In genomic region chr17:80224098-80224497, GRCh38 we compare ENCODE assay signal across 15 cellular contexts. TPM values are rescaled to one million over a fixed set of nuclear protein-coding genes. Genes with fewer than 3 reads are reported as not detected.
DNase-seq lines count a peak whose midpoint lies in the region; ATAC-seq, FAIRE-seq and TF ChIP-seq lines count a peak whose summit lies in the region.
"Had no signal": no experiment of that assay in that cellular context is flagged by ENCODE, and none has a peak within 500 bp of the region (broad histone marks: within the 10 kb centered on the region; RNA-seq: fewer than 3 reads in every experiment).

No MANE protein-coding gene starts in this region.

- H3K27ac ChIP-seq in BLaER1: no peak overlapping the region
- H3K27ac ChIP-seq in GM23248: no peak overlapping the region
- H3K27ac ChIP-seq in endodermal cell (ENCODE audit: low read depth, low read length): no peak overlapping the region
- no peak overlapping the region for H3K27ac ChIP-seq in dorsolateral prefrontal cortex
- H3K27ac ChIP-seq: SK-N-MC had no signal

- no peaks in the 10 kb centered on the region for H3K27me3 Mint-ChIP-seq in activated T-helper 17 cell treated with anti-CD3 and anti-CD28 coated beads, Interleukin-2, amount 50 U/mL, for 72 hours
- H3K27me3 Mint-ChIP-seq in naive thymus-derived CD8-positive, alpha-beta T cell: no peaks in the 10 kb centered on the region
- no peaks in the 10 kb centered on the region for H3K27me3 Mint-ChIP-seq in endodermal cell (ENCODE audit: insufficient read depth)

- peaks cover 25% of the 10 kb centered on the region for H4K20me1 ChIP-seq in BLaER1
- H4K20me1 ChIP-seq in GM23248 (ENCODE audit: insufficient read depth): no peaks in the 10 kb centered on the region

- H3K9me3 ChIP-seq in BLaER1 (no peaks in the 10 kb centered on the region), GM23248 (ENCODE audit: low read depth) (no peaks in the 10 kb centered on the region), endodermal cell (ENCODE audit: control insufficient read depth, low read length) (no peaks in the 10 kb centered on the region)
- H3K9me3 ChIP-seq: Caco-2 had no signal

- no peak for TF ChIP-seq POLR2A in GM12891 (IDR thresholded peaks at IDR 0.05; ENCODE audit: low read depth, low read length)

- in situ Hi-C loops in GM23248 (cut with MboI): no loop called here

- DNase-seq in GM12891 (ENCODE audit: insufficient read length, low spot score) (no peak), GM23248 (no peak), endodermal cell (no peak), dorsolateral prefrontal cortex (no peak)
- peak in 1 of 10 donors; percentile 35 for DNase-seq in naive thymus-derived CD8-positive, alpha-beta T cell
- DNase-seq: Caco-2, DMS153, KG1, NCI-H1436 treated with DMSO at 0.1 percent for 48 hours, NCI-H2081, NCI-H774 had no signal

- H3K9ac ChIP-seq in BLaER1 (no peak overlapping the region), GM23248 (no peak overlapping the region), endodermal cell (ENCODE audit: extremely low read depth, low read length, poor library complexity, severe bottlenecking) (no peak overlapping the region)

- H3K9me2 ChIP-seq in GM23248 (ENCODE audit: insufficient read depth): no peaks in the 10 kb centered on the region

- peaks cover 7% of the 10 kb centered on the region; the same call in 1 of the 2 replicates for H3K79me2 ChIP-seq in GM23248 (ENCODE audit: insufficient read depth)

- H2AFZ ChIP-seq in GM23248: no peak overlapping the region

- H3K4me2 ChIP-seq in BLaER1 (0 out of 2 replicates have a peak overlapping the region, but pooled peaks have one; percentile 27), GM23248 (ENCODE audit: unreplicated experiment) (no peak overlapping the region)

- intact Hi-C loops in dorsolateral prefrontal cortex (cut with DNase I): loop anchor here in 1 of 2 donors (5.0 kb wide), 1 partner anchor 77 kb away; the partner anchor contains the start of gene EIF4A3

- H3F3A ChIP-seq in GM23248 (ENCODE audit: insufficient read depth): no peaks in the 10 kb centered on the region

- H3K4me3 ChIP-seq in BLaER1 (no peak overlapping the region), GM23248 (no peak overlapping the region), endodermal cell (ENCODE audit: low read length) (no peak overlapping the region), dorsolateral prefrontal cortex (no peak overlapping the region)
- H3K4me3 ChIP-seq: SK-N-MC had no signal

- H3K4me1 ChIP-seq in BLaER1: peaks cover 32% of the 10 kb centered on the region
- H3K4me1 ChIP-seq in GM23248 (ENCODE audit: insufficient read depth): peaks cover 3% of the 10 kb centered on the region; the same call in 1 of the 2 replicates
- H3K4me1 ChIP-seq in endodermal cell (ENCODE audit: control insufficient read depth, insufficient read depth, low read length): no peaks in the 10 kb centered on the region

- H3K4me3 Mint-ChIP-seq in activated T-helper 17 cell treated with anti-CD3 and anti-CD28 coated beads, Interleukin-2, amount 50 U/mL, for 72 hours: no peak overlapping the region
- peak overlapping the region in 2 of 10 donors; percentile 7 to 20 for H3K4me3 Mint-ChIP-seq in naive thymus-derived CD8-positive, alpha-beta T cell
- H3K4me3 Mint-ChIP-seq in endodermal cell: no peak overlapping the region

- POLR2A ChIA-PET in naive thymus-derived CD8-positive, alpha-beta T cell (lab: Charles Lee): no interaction called here

- H3K27me3 ChIP-seq in BLaER1: peaks cover 22% of the 10 kb centered on the region
- no peaks in the 10 kb centered on the region for H3K27me3 ChIP-seq in GM23248 (replicated peaks; ENCODE audit: insufficient read depth)
- H3K27me3 ChIP-seq in endodermal cell (ENCODE audit: control insufficient read depth, insufficient read depth, low read length, poor library complexity, severe bottlenecking): no peaks in the 10 kb centered on the region
- H3K27me3 ChIP-seq in dorsolateral prefrontal cortex: no peaks in the 10 kb centered on the region

- H3K27ac Mint-ChIP-seq in activated T-helper 17 cell treated with anti-CD3 and anti-CD28 coated beads, Interleukin-2, amount 50 U/mL, for 72 hours: peak overlapping the region; percentile 11
- peak overlapping the region in 6 of 10 donors; percentile 4 to 79 (median 53) for H3K27ac Mint-ChIP-seq in naive thymus-derived CD8-positive, alpha-beta T cell
- no peak overlapping the region for H3K27ac Mint-ChIP-seq in endodermal cell
- H3K27ac Mint-ChIP-seq: CD14-positive monocyte had no signal

- H3K9me3 Mint-ChIP-seq in activated T-helper 17 cell treated with anti-CD3 and anti-CD28 coated beads, Interleukin-2, amount 50 U/mL, for 72 hours: no peaks in the 10 kb centered on the region
- H3K9me3 Mint-ChIP-seq in naive thymus-derived CD8-positive, alpha-beta T cell: no peaks in the 10 kb centered on the region
- no peaks in the 10 kb centered on the region for H3K9me3 Mint-ChIP-seq in endodermal cell

- peaks cover 6% of the 10 kb centered on the region for H3K4me1 Mint-ChIP-seq in activated T-helper 17 cell treated with anti-CD3 and anti-CD28 coated beads, Interleukin-2, amount 50 U/mL, for 72 hours
- peaks cover 15 to 38% (median 25%) of the 10 kb centered on the region in 4 donors for H3K4me1 Mint-ChIP-seq in naive thymus-derived CD8-positive, alpha-beta T cell
- peaks cover 17% of the 10 kb centered on the region for H3K4me1 Mint-ChIP-seq in endodermal cell

- no peak for TF ChIP-seq CTCF in endodermal cell (conservative IDR thresholded peaks at IDR 0.05)
- no peak for TF ChIP-seq CTCF in dorsolateral prefrontal cortex (IDR thresholded peaks at IDR 0.05 in 54 of 56, conservative IDR thresholded peaks at IDR 0.05 in 2 of 56; ENCODE audit: low read depth in 1 of 56, partially characterized antibody in 56 of 56)

- H3K36me3 ChIP-seq in BLaER1 (no peaks in the 10 kb centered on the region), GM23248 (ENCODE audit: low read depth) (no peaks in the 10 kb centered on the region), endodermal cell (ENCODE audit: control insufficient read depth, insufficient read depth, low read length) (peaks cover 37% of the 10 kb centered on the region)

- ATAC-seq in activated T-helper 17 cell treated with anti-CD3 and anti-CD28 coated beads, Interleukin-2, amount 50 U/mL, for 72 hours (replicated peaks): no peak
- ATAC-seq in naive thymus-derived CD8-positive, alpha-beta T cell: no peak

- peaks cover 17% of the 10 kb centered on the region for H3K36me3 Mint-ChIP-seq in activated T-helper 17 cell treated with anti-CD3 and anti-CD28 coated beads, Interleukin-2, amount 50 U/mL, for 72 hours (ENCODE audit: low read depth)
- H3K36me3 Mint-ChIP-seq in naive thymus-derived CD8-positive, alpha-beta T cell: peaks cover 0 to 22% (median 4%) of the 10 kb centered on the region in 3 donors
- H3K36me3 Mint-ChIP-seq in endodermal cell (ENCODE audit: low read depth): peaks cover 32% of the 10 kb centered on the region

- WGBS in GM23248 (ENCODE audit: low coverage in 1 of 2, low lambda C conversion rate in 2 of 2, missing lambda C conversion rate in 2 of 2), 2 experiments: 69 to 76% methylated on average over 7 to 8 of the region's 8 CpGs
- WGBS in endodermal cell (ENCODE audit: insufficient coverage in 1 of 2, insufficient read length in 1 of 2), 2 experiments: 76 to 84% methylated on average over 7 to 8 of the region's 8 CpGs

- peak; percentile 9 for FAIRE-seq in GM12891 (lab: Jason Lieb, UNC)

RNA-seq across cellular contexts. Expression of gene SLC26A11, which starts 3.9 kb away (rescaled TPM):
- 1.9 TPM for polyA plus RNA-seq in GM12891 (2012; ENCODE audit: low read depth, missing spikeins)
- total RNA-seq in activated T-helper 17 cell treated with anti-CD3 and anti-CD28 coated beads, Interleukin-2, amount 50 U/mL, for 72 hours: 10 to 100 TPM; 23.5 to 37.3 TPM
- 10 to 100 TPM; 93.1 to 96.2 TPM for total RNA-seq in naive thymus-derived CD8-positive, alpha-beta T cell
- 1 to 10 TPM; 4.8 to 8.4 (median 5.7) TPM for polyA plus RNA-seq in naive thymus-derived CD8-positive, alpha-beta T cell
- total RNA-seq in GM23248 (2014; rRNA removed; shearing (Covaris generic)): 13.9 and 16.3 TPM in 2 replicates
- polyA plus RNA-seq in GM23248 (2016; fragmentation: Nextera tagmentation; extraction: Ambion mirVana): 11.4 and 11.9 TPM in 2 replicates
- total RNA-seq in endodermal cell (10 to 100 TPM; 43.7 to 48.2 TPM), dorsolateral prefrontal cortex (10 to 100 TPM; 22.0 to 66.8 (median 39.7) TPM)
- 25.4 TPM for polyA plus RNA-seq in endodermal cell (2013, experiment 1 of 2)
- polyA plus RNA-seq in endodermal cell (2013, experiment 2 of 2): 25.1 TPM

RNA-seq across cellular contexts. Expression of gene SGSH, which starts 4.0 kb away (rescaled TPM):
- polyA plus RNA-seq in GM12891 (2012; ENCODE audit: low read depth, missing spikeins): 14.0 TPM
- total RNA-seq in activated T-helper 17 cell treated with anti-CD3 and anti-CD28 coated beads, Interleukin-2, amount 50 U/mL, for 72 hours: 10 to 100 TPM; 45.7 to 63.6 TPM
- total RNA-seq in naive thymus-derived CD8-positive, alpha-beta T cell: 100 to 1,000 TPM; 138 to 143 TPM
- polyA plus RNA-seq in naive thymus-derived CD8-positive, alpha-beta T cell: 10 to 100 TPM; 20.1 to 36.5 (median 25.6) TPM
- 21.2 and 35.2 TPM in 2 replicates for total RNA-seq in GM23248 (2014; rRNA removed; shearing (Covaris generic))
- 63.5 and 69.8 TPM in 2 replicates for polyA plus RNA-seq in GM23248 (2016; fragmentation: Nextera tagmentation; extraction: Ambion mirVana)
- total RNA-seq in endodermal cell (10 to 100 TPM; 40.4 to 42.5 TPM), dorsolateral prefrontal cortex (10 to 100 TPM; 16.5 to 51.4 (median 26.9) TPM)
- polyA plus RNA-seq in endodermal cell (2013, experiment 1 of 2): 27.5 TPM
- polyA plus RNA-seq in endodermal cell (2013, experiment 2 of 2): 21.8 TPM

RNA-seq across cellular contexts. Expression of gene RNF213, which starts 36.6 kb away (rescaled TPM):
- polyA plus RNA-seq in GM12891 (2012; ENCODE audit: low read depth, missing spikeins): 55.7 TPM
- total RNA-seq in activated T-helper 17 cell treated with anti-CD3 and anti-CD28 coated beads, Interleukin-2, amount 50 U/mL, for 72 hours: 1,000 to 10,000 TPM; 1,022 to 1,405 TPM
- total RNA-seq in naive thymus-derived CD8-positive, alpha-beta T cell: 100 to 1,000 TPM; 323 to 328 TPM
- polyA plus RNA-seq in naive thymus-derived CD8-positive, alpha-beta T cell: 10 to 100 TPM; 27.1 to 52.2 (median 39.1) TPM
- 45.0 and 62.3 TPM in 2 replicates for total RNA-seq in GM23248 (2014; rRNA removed; shearing (Covaris generic))
- polyA plus RNA-seq in GM23248 (2016; fragmentation: Nextera tagmentation; extraction: Ambion mirVana): 16.7 and 18.8 TPM in 2 replicates
- total RNA-seq in endodermal cell (100 to 1,000 TPM in 1 of 2 donors, 10 to 100 TPM in 1; 98.8 to 136 TPM), dorsolateral prefrontal cortex (100 to 1,000 TPM in 11 of 120 experiments, 10 to 100 TPM in 109; 39.0 to 137 (median 70.6) TPM)
- polyA plus RNA-seq in endodermal cell (2013, experiment 1 of 2): 30.0 TPM
- polyA plus RNA-seq in endodermal cell (2013, experiment 2 of 2): 28.2 TPM

RNA-seq across cellular contexts. Expression of gene CARD14, which starts 54.3 kb away (rescaled TPM):
- 0.18 TPM for polyA plus RNA-seq in GM12891 (2012; ENCODE audit: low read depth, missing spikeins)
- total RNA-seq in activated T-helper 17 cell treated with anti-CD3 and anti-CD28 coated beads, Interleukin-2, amount 50 U/mL, for 72 hours: not detected
- not detected for total RNA-seq in naive thymus-derived CD8-positive, alpha-beta T cell
- polyA plus RNA-seq in naive thymus-derived CD8-positive, alpha-beta T cell: not detected
- total RNA-seq in GM23248 (2014; rRNA removed; shearing (Covaris generic)): not detected in 2 replicates
- polyA plus RNA-seq in GM23248 (2016; fragmentation: Nextera tagmentation; extraction: Ambion mirVana): 0.05 and 0.06 TPM in 2 replicates
- total RNA-seq in endodermal cell: under 1 TPM in 1 of 2 donors, not detected in 1; 0.31 TPM
- 0.50 TPM for polyA plus RNA-seq in endodermal cell (2013, experiment 1 of 2)
- polyA plus RNA-seq in endodermal cell (2013, experiment 2 of 2): 0.37 TPM
- total RNA-seq in dorsolateral prefrontal cortex: 1 to 10 TPM in 89 of 120 experiments, under 1 TPM in 30, not detected in 1; 0.19 to 5.2 (median 1.6) TPM
